27 cellular contexts compared by ENCODE assay signal in the genomic region with DNA sequence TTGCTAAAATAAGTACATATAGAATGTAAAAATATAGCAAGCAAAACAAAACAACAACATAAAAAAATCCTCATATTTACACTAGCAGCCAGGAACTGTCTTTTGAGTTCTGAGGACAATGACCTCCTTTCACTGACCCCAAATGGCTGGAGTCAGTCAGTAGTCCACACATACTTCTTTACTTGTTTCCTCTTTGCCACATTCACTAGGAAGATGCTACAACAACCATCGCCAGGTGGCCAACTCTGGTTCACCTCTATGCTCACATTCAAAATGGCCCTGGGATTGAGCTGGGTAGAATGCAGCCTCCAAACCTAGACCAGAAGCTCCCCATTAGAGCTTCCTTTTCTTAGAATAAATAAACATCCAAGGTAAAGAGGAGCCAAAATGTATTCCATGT.
"Had no signal": no experiment of that assay in that cellular context is flagged by ENCODE, and none has a peak within 500 bp of the region (broad histone marks: within the 10 kb centered on the region; RNA-seq: fewer than 3 reads in every experiment).

No MANE protein-coding gene starts in this region.

- H3K4me3 ChIP-seq: stomach, suprapubic skin, testis, thoracic aorta, thyroid gland, tibial artery, tibial nerve, transverse colon, upper lobe of left lung, upper lobe of right lung, uterus, vagina had no signal

- FAIRE-seq: urothelium cell line had no signal

- H3K9me3 ChIP-seq: stomach, suprapubic skin, testis, thoracic aorta, thyroid gland, tibial artery, tibial nerve, transverse colon, upper lobe of left lung, upper lobe of right lung, uterus, vagina had no signal

- H3K27me3 ChIP-seq: stomach, suprapubic skin, testis, thyroid gland, tibial artery, tibial nerve, transverse colon, upper lobe of left lung, upper lobe of right lung, uterus, vagina had no signal

- H3K36me3 ChIP-seq: suprapubic skin, thyroid gland, tibial artery, tibial nerve, transverse colon, upper lobe of left lung, upper lobe of right lung, uterus, vagina had no signal

- ATAC-seq: stimulated activated effector memory CD8-positive, alpha-beta T cell treated with anti-CD3 and anti-CD28 coated beads, Interleukin-12 subunit alpha, Interleukin-12 subunit beta, amount 100 ng/mL, for 72 hours; stimulated activated memory B cell treated with anti-CD40 and anti-IgM and Interleukin-4, amounts not matched to agents 10 μg/mL and 1 μg/mL and 100 μg/mL, for 72 hours; stimulated activated naive B cell treated with anti-CD40 and anti-IgM and Interleukin-4, amounts not matched to agents 10 μg/mL and 1 μg/mL and 100 μg/mL, for 72 hours; stimulated activated naive CD8-positive, alpha-beta T cell treated with anti-CD3 and anti-CD28 coated beads, Interleukin-15, amount 100 ng/mL, for 72 hours; stimulated activated naive CD8-positive, alpha-beta T cell treated with anti-CD3 and anti-CD28 coated beads, Interleukin-15, Interleukin-2, amounts not matched to agents 100 U/mL and 50 U/mL, for 24 hours; upper lobe of right lung had no signal

- H3K27ac ChIP-seq: stomach, suprapubic skin, testis, thoracic aorta, thyroid gland, tibial artery, tibial nerve, transverse colon, upper lobe of left lung, upper lobe of right lung, uterus, vagina had no signal

- H3K4me1 ChIP-seq: testis, thyroid gland, tibial artery, tibial nerve, transverse colon, upper lobe of left lung, upper lobe of right lung, uterus, vagina had no signal

- DNase-seq: stimulated activated CD4-positive, alpha-beta T cell treated with anti-CD3 and anti-CD28 coated beads, Interleukin-2, amount 100 ng/mL, for 48 hours; stimulated activated CD4-positive, alpha-beta T cell treated with anti-CD3 and anti-CD28 coated beads, Interleukin-4, amount 100 ng/mL, for 1 hour; stimulated activated CD4-positive, alpha-beta T cell treated with anti-CD3 and anti-CD28 coated beads, Interleukin-4, amount 100 ng/mL, for 24 hours; stimulated activated CD4-positive, alpha-beta T cell treated with anti-CD3 and anti-CD28 coated beads, Interleukin-4, amount 100 ng/mL, for 4 hours; stimulated activated CD8-positive, alpha-beta memory T cell treated with anti-CD3 and anti-CD28 coated beads, Interleukin-4, amount 100 ng/mL, for 48 hours; stimulated activated naive B cell treated with anti-CD40 and anti-IgM and Interleukin-4, amounts not matched to agents 10 μg/mL and 1 μg/mL and 100 μg/mL, for 72 hours; stimulated activated naive CD4-positive, alpha-beta T cell; stimulated activated naive CD4-positive, alpha-beta T cell treated with Interleukin-2 at 50 U/mL for 16 hours; stimulated activated naive CD8-positive, alpha-beta T cell treated with anti-CD3 and anti-CD28 coated beads, Interleukin-15, amount 100 ng/mL, for 72 hours; stimulated activated naive CD8-positive, alpha-beta T cell treated with anti-CD3 and anti-CD28 coated beads, Interleukin-15, Interleukin-2, amounts not matched to agents 100 U/mL and 50 U/mL, for 24 hours; stomach; substantia nigra; testis; thyroid gland; transverse colon; trophoblast cell; upper lobe of left lung; upper lobe of right lung; uterus had no signal
